In genomic region chr3:51955893-51956770, GRCh38 we compare ENCODE assay signal across 1 cellular context.
TF ChIP-seq lines count a peak whose summit lies in the region.

No MANE protein-coding gene starts in this region.

TF ChIP-seq in H1, 55 proteins besides CTCF, POLR2A, EP300 and RAD21:
- TF ChIP-seq JUN (IDR thresholded peaks at IDR 0.05; ENCODE audit: low read depth, low read length) (no peak), TCF12 (IDR thresholded peaks at IDR 0.05; ENCODE audit: low read depth, low read length) (no peak), SUZ12 (IDR thresholded peaks at IDR 0.05; ENCODE audit: low read length) (peak; percentile 40; the same call in 1 of the 2 replicates), CHD7 (IDR thresholded peaks at IDR 0.05; ENCODE audit: insufficient replicate concordance, low read length) (no peak), ASH2L (IDR thresholded peaks at IDR 0.05; ENCODE audit: low read length) (peak; percentile 44), TAF1 (IDR thresholded peaks at IDR 0.05; ENCODE audit: low read depth, low read length) (0 out of 2 replicates have a peak, but pooled peaks have one; percentile 34), POLR2AphosphoS5 (IDR thresholded peaks at IDR 0.05; ENCODE audit: low read depth, low read length) (0 out of 2 replicates have a peak, but pooled peaks have one; percentile 30), E2F6 (IDR thresholded peaks at IDR 0.05) (peak; percentile 67), KDM1A (IDR thresholded peaks at IDR 0.05; ENCODE audit: borderline replicate concordance, low read length) (0 out of 2 replicates have a peak, but pooled peaks have one; percentile 8), TEAD4 (IDR thresholded peaks at IDR 0.05; ENCODE audit: low read depth, low read length) (peak; percentile 76), KDM4A (IDR thresholded peaks at IDR 0.05; ENCODE audit: low read depth, low read length, severe bottlenecking) (peak; percentile 94), SIX5 (IDR thresholded peaks at IDR 0.05; ENCODE audit: low read depth, low read length) (no peak), NANOG (IDR thresholded peaks at IDR 0.05; ENCODE audit: insufficient read depth, low read depth, low read length, poor library complexity, severe bottlenecking) (peak; percentile 27), RNF2 (IDR thresholded peaks at IDR 0.05; ENCODE audit: borderline replicate concordance, low read depth, low read length, missing control alignments, poor library complexity, severe bottlenecking) (peak; percentile 45), CTBP2 (IDR thresholded peaks at IDR 0.05; ENCODE audit: borderline replicate concordance, insufficient read depth, insufficient read length, low read length) (peak; percentile 61), POU5F1 (IDR thresholded peaks at IDR 0.05; ENCODE audit: low read depth, low read length) (no peak), PHF8 (conservative IDR thresholded peaks at IDR 0.05; ENCODE audit: low read depth, low read length) (0 out of 2 replicates have a peak, but pooled peaks have one; percentile 18), MAX (IDR thresholded peaks at IDR 0.05) (peak; percentile 95), HDAC2 (IDR thresholded peaks at IDR 0.05; ENCODE audit: borderline replicate concordance in 1 of 2, low read depth in 2 of 2, low read length in 2 of 2) (0 out of 4 replicates have a peak, but pooled peaks of 1 of the 2 experiments have one; percentile 37), TAF7 (optimal IDR thresholded peaks at IDR 0.05; ENCODE audit: borderline replicate concordance, low read depth, low read length) (peak; percentile 18)
